Comparison of ENCODE assay signal across 1 cellular context in genomic region chr19:2129892-2130770, GRCh38.
TF ChIP-seq lines count a peak whose summit lies in the region.

No MANE protein-coding gene starts in this region.

TF ChIP-seq in K562, 482 proteins besides CTCF, POLR2A, EP300 and RAD21:
- TF ChIP-seq POLR2G (IDR thresholded peaks at IDR 0.05; ENCODE audit: low read depth, low read length) = peak; percentile 13; the same call in 1 of the 2 replicates
- 0 out of 2 replicates have a peak, but pooled peaks have one; percentile 18 for TF ChIP-seq RBFOX2 (IDR thresholded peaks at IDR 0.05; ENCODE audit: low read depth, low read length)
- TF ChIP-seq ZNF699 (CRISPR knock-in tag; IDR thresholded peaks at IDR 0.05; ENCODE audit: insufficient replicate concordance) = no peak
- peak; percentile 16 for TF ChIP-seq RBM22 (IDR thresholded peaks at IDR 0.05; ENCODE audit: low read depth, low read length, poor library complexity, severe bottlenecking)
